Comparison of ENCODE assay signal across 10 cellular contexts in the genomic region with DNA sequence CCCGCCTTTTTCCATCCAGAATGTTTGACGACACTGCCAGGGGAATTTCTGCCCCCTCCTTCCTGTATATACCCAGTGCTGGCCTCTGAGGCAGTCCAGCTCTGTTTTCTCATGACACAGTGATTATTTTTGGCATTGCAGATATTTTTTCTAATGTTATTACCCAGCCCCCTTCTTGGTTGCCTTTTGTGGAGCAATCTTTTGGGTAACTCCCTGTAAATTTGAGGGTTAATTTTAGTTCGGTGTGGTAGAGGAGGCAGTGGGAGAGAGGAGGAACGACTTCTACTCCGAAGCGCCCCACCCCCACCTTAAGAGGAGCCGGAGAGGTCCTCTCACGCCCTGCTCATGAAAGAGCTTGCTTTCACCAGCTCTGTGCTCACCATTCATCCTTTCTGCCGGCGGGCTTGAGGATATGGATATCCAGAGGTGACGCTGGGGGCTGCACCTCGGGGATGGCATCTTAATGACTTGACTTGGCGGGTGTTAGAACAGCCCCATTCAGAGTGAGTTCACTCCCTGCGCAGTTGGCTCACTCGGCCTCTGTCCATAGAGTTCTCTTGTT. TPM values are rescaled to one million over a fixed set of nuclear protein-coding genes. Genes with fewer than 3 reads are reported as not detected.
DNase-seq lines count a peak whose midpoint lies in the region; ATAC-seq, FAIRE-seq and TF ChIP-seq lines count a peak whose summit lies in the region.
"Had no signal": no experiment of that assay in that cellular context is flagged by ENCODE, and none has a peak within 500 bp of the region (broad histone marks: within the 10 kb centered on the region; RNA-seq: fewer than 3 reads in every experiment).

No MANE protein-coding gene starts in this region.

- CTCF ChIA-PET in activated CD4-positive, alpha-beta T cell treated with anti-CD3 and anti-CD28 coated beads for 36 hours (lab: Charles Lee), result interaction anchor here (1.3 kb wide), 1 partner anchor 323 kb away, joined by 4 read pairs; no protein-coding TSS in a partner anchor

- POLR2A ChIA-PET in activated CD4-positive, alpha-beta T cell treated with anti-CD3 and anti-CD28 coated beads for 36 hours (lab: Charles Lee), result no interaction called here

- intact Hi-C loops in kidney (cut with DNase I), result no loop called here
- intact Hi-C loops in activated CD4-positive, alpha-beta T cell treated with anti-CD3 and anti-CD28 coated beads for 36 hours (cut with DNase I, micrococcal nuclease), result no loop called here

- peaks cover 71 to 80% of the 10 kb centered on the region in 2 donors for H3K4me1 ChIP-seq in kidney (ENCODE audit: control insufficient read depth in 1 of 2, insufficient read depth in 1 of 2, low read depth in 1 of 2, low read length in 2 of 2)

- H3K36me3 Mint-ChIP-seq in stimulated activated naive B cell treated with anti-CD40 and anti-IgM and Interleukin-4, amounts not matched to agents 10 μg/mL and 1 μg/mL and 100 μg/mL, for 72 hours, result no peaks in the 10 kb centered on the region
- H3K36me3 Mint-ChIP-seq in activated CD4-positive, alpha-beta T cell treated with anti-CD3 and anti-CD28 coated beads for 36 hours (ENCODE audit: low read depth), result no peaks in the 10 kb centered on the region

- peak overlapping the region; percentile 23 to 75 for H3K27ac ChIP-seq in kidney (ENCODE audit: low read depth in 2 of 2, low read length in 2 of 2)
- H3K27ac ChIP-seq: neutrophil had no signal

- peak overlapping the region; percentile 20 for H3K27ac Mint-ChIP-seq in stimulated activated naive B cell treated with anti-CD40 and anti-IgM and Interleukin-4, amounts not matched to agents 10 μg/mL and 1 μg/mL and 100 μg/mL, for 72 hours
- H3K27ac Mint-ChIP-seq in activated CD4-positive, alpha-beta T cell treated with anti-CD3 and anti-CD28 coated beads for 36 hours, result no peak overlapping the region
- H3K27ac Mint-ChIP-seq: T-helper 2 cell treated with Interferon-gamma antibody and Interleukin-4, amounts not matched to agents 5 μg/mL and 100 μg/mL, for 36 hours had no signal

- TF ChIP-seq CTCF in kidney (IDR thresholded peaks at IDR 0.05; ENCODE audit: borderline replicate concordance, extremely low read depth, insufficient read depth), result no peak

- H3K9ac ChIP-seq in kidney (ENCODE audit: low read length in 2 of 2), result peak overlapping the region in 1 of 2 donors; percentile 59

- no peaks in the 10 kb centered on the region for H3K4me1 Mint-ChIP-seq in stimulated activated naive B cell treated with anti-CD40 and anti-IgM and Interleukin-4, amounts not matched to agents 10 μg/mL and 1 μg/mL and 100 μg/mL, for 72 hours
- peaks cover 19% of the 10 kb centered on the region for H3K4me1 Mint-ChIP-seq in activated CD4-positive, alpha-beta T cell treated with anti-CD3 and anti-CD28 coated beads for 36 hours

- no peaks in the 10 kb centered on the region for H3K9me3 Mint-ChIP-seq in stimulated activated naive B cell treated with anti-CD40 and anti-IgM and Interleukin-4, amounts not matched to agents 10 μg/mL and 1 μg/mL and 100 μg/mL, for 72 hours
- H3K9me3 Mint-ChIP-seq in activated CD4-positive, alpha-beta T cell treated with anti-CD3 and anti-CD28 coated beads for 36 hours (ENCODE audit: low read depth), result no peaks in the 10 kb centered on the region
- H3K9me3 Mint-ChIP-seq: T-helper 2 cell treated with Interferon-gamma antibody and Interleukin-4, amounts not matched to agents 5 μg/mL and 100 μg/mL, for 36 hours had no signal

- H3K36me3 ChIP-seq in kidney (ENCODE audit: control insufficient read depth in 1 of 2, insufficient read depth in 2 of 2, low read length in 2 of 2), result no peaks in the 10 kb centered on the region
- H3K36me3 ChIP-seq: neutrophil had no signal

- no peaks in the 10 kb centered on the region for H3K9me3 ChIP-seq in kidney (ENCODE audit: control insufficient read depth in 1 of 2, low read length in 2 of 2)
- H3K9me3 ChIP-seq: neutrophil had no signal

- H3K27me3 Mint-ChIP-seq in stimulated activated naive B cell treated with anti-CD40 and anti-IgM and Interleukin-4, amounts not matched to agents 10 μg/mL and 1 μg/mL and 100 μg/mL, for 72 hours, result peaks cover 11 to 24% of the 10 kb centered on the region in 2 donors
- H3K27me3 Mint-ChIP-seq in activated CD4-positive, alpha-beta T cell treated with anti-CD3 and anti-CD28 coated beads for 36 hours, result peaks cover 4% of the 10 kb centered on the region

- DNase-seq in HTR-8/SVneo (ENCODE audit: insufficient read length, low spot score) (peak; percentile 62), cerebellar cortex (ENCODE audit: low spot score) (peak; percentile 8), kidney (no peak), HUDEP-2 (lab: John Stamatoyannopoulos, UW; ENCODE audit: unreplicated experiment in 76 of 76) (no peak), germinal center (ENCODE audit: low spot score) (no peak)
- DNase-seq in stimulated activated naive B cell treated with anti-CD40 and anti-IgM and Interleukin-4, amounts not matched to agents 10 μg/mL and 1 μg/mL and 100 μg/mL, for 72 hours, result no peak
- no peak for DNase-seq in activated CD4-positive, alpha-beta T cell treated with anti-CD3 and anti-CD28 coated beads for 36 hours

- no peak for ATAC-seq in stimulated activated naive B cell treated with anti-CD40 and anti-IgM and Interleukin-4, amounts not matched to agents 10 μg/mL and 1 μg/mL and 100 μg/mL, for 72 hours (replicated peaks)
- no peak for ATAC-seq in GM18520 (IDR thresholded peaks at IDR 0.05; ENCODE audit: unreplicated experiment)
- ATAC-seq in activated CD4-positive, alpha-beta T cell treated with anti-CD3 and anti-CD28 coated beads for 36 hours, result no peak

- no peak overlapping the region for H3K4me3 Mint-ChIP-seq in stimulated activated naive B cell treated with anti-CD40 and anti-IgM and Interleukin-4, amounts not matched to agents 10 μg/mL and 1 μg/mL and 100 μg/mL, for 72 hours
- no peak overlapping the region for H3K4me3 Mint-ChIP-seq in activated CD4-positive, alpha-beta T cell treated with anti-CD3 and anti-CD28 coated beads for 36 hours
- H3K4me3 Mint-ChIP-seq: T-helper 2 cell treated with Interferon-gamma antibody and Interleukin-4, amounts not matched to agents 5 μg/mL and 100 μg/mL, for 36 hours had no signal

- no peak for FAIRE-seq in HTR-8/SVneo (lab: Jason Lieb, UNC)
- no peak for FAIRE-seq in kidney (lab: Jason Lieb, UNC)

- H3K4me3 ChIP-seq in kidney (ENCODE audit: low read length in 2 of 2), result peak overlapping the region; percentile 40 to 53

RNA-seq across cellular contexts. Expression of a gene that starts 38.3 kb away (rescaled TPM):
- total RNA-seq in kidney, result 398 TPM
- polyA plus RNA-seq in kidney (ENCODE audit: insufficient read depth, low read depth, low replicate concordance), result 142 TPM
- total RNA-seq in activated CD4-positive, alpha-beta T cell treated with anti-CD3 and anti-CD28 coated beads for 36 hours, result 10 to 100 TPM; 12.6 to 16.0 TPM

Comparison
In these comparisons a context has a peak if more than half of its experiments do, and no peak if none do; other contexts are left out.
1. DNase-seq: peak in HTR-8/SVneo (single experiment) and cerebellar cortex (single experiment); none in kidney (single experiment), stimulated activated naive B cell treated with anti-CD40 and anti-IgM and Interleukin-4, amounts not matched to agents 10 μg/mL and 1 μg/mL and 100 μg/mL, for 72 hours (single experiment), activated CD4-positive, alpha-beta T cell treated with anti-CD3 and anti-CD28 coated beads for 36 hours (single experiment), HUDEP-2 (0 of 76) and germinal center (single experiment).
2. RNA of a gene that starts 38.3 kb away (total RNA-seq): 398 TPM in kidney (single experiment); 12.6 to 16.0 TPM in activated CD4-positive, alpha-beta T cell treated with anti-CD3 and anti-CD28 coated beads for 36 hours; every median in the first group is over 10 times any median in the second.